9 cellular contexts compared by ENCODE assay signal in genomic region chr15:71532994-71533393, GRCh38.
DNase-seq lines count a peak whose midpoint lies in the region; ATAC-seq, FAIRE-seq and TF ChIP-seq lines count a peak whose summit lies in the region.
"Had no signal": no experiment of that assay in that cellular context is flagged by ENCODE, and none has a peak within 500 bp of the region (broad histone marks: within the 10 kb centered on the region; RNA-seq: fewer than 3 reads in every experiment).

No MANE protein-coding gene starts in this region.

- intact Hi-C loops in HepG2 (cut with micrococcal nuclease; ENCODE audit: unreplicated experiment): no loop called here

- TF ChIP-seq CTCF in GM06990 (IDR thresholded peaks at IDR 0.05; ENCODE audit: insufficient read depth, low read length, poor library complexity, severe bottlenecking) (peak; percentile 46), WTC11 (IDR thresholded peaks at IDR 0.05) (peak; percentile 75), HepG2 (CRISPR knock-in tag; IDR thresholded peaks at IDR 0.05) (peak; percentile 62)

- ATAC-seq in WTC11: peak; percentile 60
- no peak for ATAC-seq in HepG2
- ATAC-seq in HG03378 (IDR thresholded peaks at IDR 0.05; ENCODE audit: unreplicated experiment): no peak
- no peak for ATAC-seq in GM18868 (IDR thresholded peaks at IDR 0.05; ENCODE audit: unreplicated experiment)
- ATAC-seq: right cardiac atrium had no signal

- H3K36me3 Mint-ChIP-seq in WTC11: no peaks in the 10 kb centered on the region

- H3K27ac Mint-ChIP-seq in WTC11: no peak overlapping the region

- no peak for TF ChIP-seq EP300 in HepG2 (IDR thresholded peaks at IDR 0.05; ENCODE audit: low read depth in 2 of 2, low read length in 2 of 2)
- no peak for TF ChIP-seq EP300 in HepG2 (CRISPR knock-in tag; IDR thresholded peaks at IDR 0.05; ENCODE audit: borderline replicate concordance)

- no peak overlapping the region; the same call in 1 of the 2 replicates for H3K4me3 Mint-ChIP-seq in WTC11

- CTCF ChIA-PET in WTC11 (lab: Charles Lee): interaction anchor here (0.6 to 2.4 kb wide), 15 partner anchors 8 to 268 kb away, joined by 3 to 12 read pairs (median 4); no protein-coding TSS in a partner anchor
- CTCF ChIA-PET in HepG2 (lab: Yijun Ruan, JAX; ENCODE audit: low intra/inter-chr PET ratio, low total read pairs): no interaction called here

- no peak for FAIRE-seq in HepG2 (lab: Jason Lieb, UNC)

- DNase-seq in GM06990 (ENCODE audit: extremely low read depth, insufficient read length) (no peak), Kasumi-1 (lab: John Stamatoyannopoulos, UW) (peak; percentile 9 to 28), WTC11 (ENCODE audit: low spot score) (peak; percentile 32), HepG2 (ENCODE audit: low spot score) (peak; percentile 5), amniotic stem cell (lab: John Stamatoyannopoulos, UW) (no peak), CD1c-positive myeloid dendritic cell (ENCODE audit: extremely low spot score) (no peak)

- no peak overlapping the region for H2AFZ ChIP-seq in HepG2 (ENCODE audit: low read length)

- H3K79me2 ChIP-seq in HepG2 (ENCODE audit: insufficient read depth, low read length): no peaks in the 10 kb centered on the region

- no TSS peak for BruUV-seq in HepG2 (replicated peaks; lab: Mats Ljungman, UMichigan)

- no peak for TF ChIP-seq POLR2A in HepG2 (IDR thresholded peaks at IDR 0.05; ENCODE audit: insufficient read depth in 1 of 2, low read depth in 2 of 2, low read length in 2 of 2)

- H3K27me3 ChIP-seq in GM06990 (replicated peaks; ENCODE audit: control insufficient read depth, insufficient read depth, low read length) (no peaks in the 10 kb centered on the region; the same call in none of the 2 replicates), HepG2 (ENCODE audit: control insufficient read depth in 1 of 2, insufficient read depth in 2 of 2, low read length in 2 of 2) (peaks cover 0 to 7% of the 10 kb centered on the region in 2 experiments; a peak in 1 of 5 replicates)

- H3K4me3 ChIP-seq in GM06990 (replicated peaks; ENCODE audit: low read depth, low read length) (no peak overlapping the region), HepG2 (replicated peaks in 1 of 3; ENCODE audit: insufficient read depth in 1 of 3, low read depth in 2 of 3, low read length in 3 of 3) (no peak overlapping the region)

- POLR2A ChIA-PET in WTC11 (lab: Charles Lee): interaction anchor here (0.5 to 0.8 kb wide), 2 partner anchors 211 to 538 kb away, joined by 3 to 4 read pairs; no protein-coding TSS in a partner anchor
- POLR2A ChIA-PET in HepG2 (lab: Yijun Ruan, JAX): no interaction called here

- in situ Hi-C loops in HepG2 (cut with HindIII; ENCODE audit: extremely low pct_ligation_motif_present, low pct_unique_long_range_greater_than_20kb): no loop called here

- H4K20me1 ChIP-seq in HepG2 (ENCODE audit: insufficient read depth, low read length): no peaks in the 10 kb centered on the region

- H3K9ac ChIP-seq in HepG2 (ENCODE audit: insufficient read depth, low read depth, low read length): no peak overlapping the region

- WGBS in HepG2 (ENCODE audit: low lambda C conversion rate): 37% methylated on average over 6 of the region's 6 CpGs

- H3K36me3 ChIP-seq in GM06990 (ENCODE audit: control insufficient read depth, insufficient read depth, low read length) (no peaks in the 10 kb centered on the region), HepG2 (replicated peaks in 1 of 2; ENCODE audit: control insufficient read depth in 1 of 2, insufficient read depth in 2 of 2, low read length in 2 of 2) (no peaks in the 10 kb centered on the region)

- no peak overlapping the region for H3K4me2 ChIP-seq in HepG2 (ENCODE audit: low read depth, low read length)

- peak; percentile 18; the same call in 1 of the 2 replicates for TF ChIP-seq RAD21 in HepG2 (CRISPR knock-in tag; IDR thresholded peaks at IDR 0.05)

- H3K27me3 Mint-ChIP-seq in WTC11 (ENCODE audit: low read depth): no peaks in the 10 kb centered on the region

- no peaks in the 10 kb centered on the region for H3K4me1 Mint-ChIP-seq in WTC11

- peaks cover 6% of the 10 kb centered on the region; the same call in 1 of the 2 replicates for H3K9me3 ChIP-seq in HepG2 (ENCODE audit: low read length)

- no peaks in the 10 kb centered on the region for H3K9me3 Mint-ChIP-seq in WTC11

- H3K4me1 ChIP-seq in HepG2 (ENCODE audit: insufficient read depth, low read length): no peaks in the 10 kb centered on the region

- H3K27ac ChIP-seq in HepG2 (ENCODE audit: extremely low read length, insufficient read depth, low read length): no peak overlapping the region

TF ChIP-seq in WTC11, 78 proteins besides CTCF, POLR2A, EP300 and RAD21 (continues in another document):
- TF ChIP-seq ZNF416 (CRISPR knock-in tag; IDR thresholded peaks at IDR 0.05) (no peak), ATF3 (CRISPR knock-in tag; conservative IDR thresholded peaks at IDR 0.05) (no peak), TP53 (CRISPR knock-in tag; IDR thresholded peaks at IDR 0.05) (no peak), ZBTB21 (CRISPR knock-in tag; IDR thresholded peaks at IDR 0.05; ENCODE audit: borderline replicate concordance) (no peak), ZNF281 (CRISPR knock-in tag; IDR thresholded peaks at IDR 0.05) (no peak), EMX1 (CRISPR knock-in tag; IDR thresholded peaks at IDR 0.05) (no peak), SOX15 (CRISPR knock-in tag; IDR thresholded peaks at IDR 0.05) (no peak)

TF ChIP-seq in HepG2, 621 proteins besides CTCF, POLR2A, EP300 and RAD21:
- TF ChIP-seq ZNF704 (CRISPR knock-in tag; IDR thresholded peaks at IDR 0.05; ENCODE audit: borderline replicate concordance) (no peak), ZNF773 (CRISPR knock-in tag; IDR thresholded peaks at IDR 0.05; ENCODE audit: borderline replicate concordance) (no peak), STAG1 (CRISPR knock-in tag; IDR thresholded peaks at IDR 0.05) (peak; percentile 50)

Comparison
In these comparisons a context has a peak if more than half of its experiments do, and no peak if none do; other contexts are left out.
1. DNase-seq: peak in Kasumi-1 (2 of 2), WTC11 (single experiment) and HepG2 (single experiment); none in GM06990 (single experiment), amniotic stem cell (single experiment) and CD1c-positive myeloid dendritic cell (single experiment).
2. Peak in every context shown above with its lines, with median percentiles within 50 percentile points of each other: CTCF ChIP-seq.